9 cellular contexts compared by ENCODE assay signal in the genomic region with DNA sequence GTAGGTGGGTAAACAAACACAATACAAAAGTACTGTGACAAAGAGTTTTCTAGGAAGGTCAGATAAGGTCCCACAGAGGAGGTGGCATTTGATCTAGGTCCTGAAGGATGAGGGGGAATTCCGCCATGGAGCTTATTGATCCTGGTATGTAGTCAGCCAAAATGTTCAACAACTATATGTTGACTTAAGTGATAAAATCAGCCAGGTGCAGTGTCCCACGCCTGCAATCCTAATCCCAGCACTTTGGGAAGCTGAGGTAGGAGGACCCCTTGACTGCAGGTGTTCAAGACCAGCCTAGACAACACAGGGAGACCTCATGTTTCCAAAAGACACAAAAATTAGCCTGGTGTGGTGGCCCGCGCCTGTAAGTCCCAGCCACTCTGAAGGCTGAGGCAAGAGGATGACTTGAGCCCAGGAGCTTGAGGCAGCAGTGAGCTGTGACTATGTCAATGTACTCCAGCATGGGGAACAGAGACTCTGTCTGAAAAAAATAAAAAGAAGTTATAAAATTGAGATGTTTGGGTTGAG. TPM values are rescaled to one million over a fixed set of nuclear protein-coding genes. Genes with fewer than 3 reads are reported as not detected.
DNase-seq lines count a peak whose midpoint lies in the region; ATAC-seq, FAIRE-seq and TF ChIP-seq lines count a peak whose summit lies in the region.
"Had no signal": no experiment of that assay in that cellular context is flagged by ENCODE, and none has a peak within 500 bp of the region (broad histone marks: within the 10 kb centered on the region; RNA-seq: fewer than 3 reads in every experiment).

No MANE protein-coding gene starts in this region.

- no peak overlapping the region for H3K27ac Mint-ChIP-seq in astrocyte (ENCODE audit: unreplicated experiment)

- H3K4me3 ChIP-seq in left ventricle myocardium inferior (no peak overlapping the region), astrocyte (ENCODE audit: insufficient read depth, low read depth, low read length) (no peak overlapping the region), vagina (no peak overlapping the region)

- H3K9ac ChIP-seq in astrocyte (ENCODE audit: low read length): no peak overlapping the region

- H3K9me3 ChIP-seq in left ventricle myocardium inferior (replicated peaks) (no peaks in the 10 kb centered on the region), astrocyte (ENCODE audit: insufficient read depth, low read depth, low read length) (no peaks in the 10 kb centered on the region), vagina (no peaks in the 10 kb centered on the region)

- no peaks in the 10 kb centered on the region for H3K79me2 ChIP-seq in astrocyte (ENCODE audit: insufficient read depth, low read length)

- H3K4me2 ChIP-seq in astrocyte (ENCODE audit: low read length): peak overlapping the region; percentile 78

- no peaks in the 10 kb centered on the region for H3K27me3 Mint-ChIP-seq in astrocyte (ENCODE audit: low read depth, unreplicated experiment)
- H3K27me3 Mint-ChIP-seq: activated naive CD8-positive, alpha-beta T cell had no signal

- no peak for FAIRE-seq in astrocyte (lab: Jason Lieb, UNC)

- H3K36me3 Mint-ChIP-seq in astrocyte (ENCODE audit: low read depth, unreplicated experiment): no peaks in the 10 kb centered on the region
- H3K36me3 Mint-ChIP-seq: activated naive CD8-positive, alpha-beta T cell had no signal

- H3K9me3 Mint-ChIP-seq in astrocyte (ENCODE audit: unreplicated experiment): no peaks in the 10 kb centered on the region

- no peak for TF ChIP-seq POLR2A in vagina (IDR thresholded peaks at IDR 0.05)

- no peak overlapping the region for H2AFZ ChIP-seq in astrocyte (ENCODE audit: low read depth, low read length)

- ATAC-seq in Right ventricle myocardium superior (ENCODE audit: poor library complexity) (peak; percentile 35), HG03025 (IDR thresholded peaks at IDR 0.05; ENCODE audit: low FRiP score, unreplicated experiment) (peak; percentile 14)

- H3K4me1 ChIP-seq in left ventricle myocardium inferior (peaks cover 20% of the 10 kb centered on the region), astrocyte (ENCODE audit: insufficient read depth, low read length) (peaks cover 3% of the 10 kb centered on the region), vagina (no peaks in the 10 kb centered on the region)

- H3K4me3 Mint-ChIP-seq in astrocyte (ENCODE audit: unreplicated experiment): no peak overlapping the region
- H3K4me3 Mint-ChIP-seq: activated naive CD8-positive, alpha-beta T cell had no signal

- H3K27ac ChIP-seq in left ventricle myocardium inferior (replicated peaks): no peak overlapping the region
- H3K27ac ChIP-seq in astrocyte (ENCODE audit: low read depth, low read length): no peak overlapping the region
- peak overlapping the region; percentile 19 for H3K27ac ChIP-seq in vagina

- intact Hi-C loops in Right ventricle myocardium superior (cut with DNase I) (loop anchor here (5.0 to 10.0 kb wide), 3 partner anchors 54 to 284 kb away; a partner anchor contains a TSS), left ventricle myocardium inferior (cut with micrococcal nuclease) (loop anchor here (10.0 kb wide), 1 partner anchor 69 kb away; a partner anchor contains a TSS), vagina (cut with DNase I) (loop anchor here (10.0 kb wide), 1 partner anchor 129 kb away; a partner anchor contains a TSS)

- H3K4me1 Mint-ChIP-seq in astrocyte (ENCODE audit: low read depth, unreplicated experiment): no peaks in the 10 kb centered on the region

- DNase-seq in Right ventricle myocardium superior (no peak), left ventricle myocardium inferior (no peak), astrocyte (ENCODE audit: low read depth) (no peak), vagina (ENCODE audit: extremely low spot score in 2 of 2) (no peak), mesenteric fat pad (ENCODE audit: low spot score) (no peak), Kasumi-1 (lab: John Stamatoyannopoulos, UW) (no peak), occipital lobe (lab: John Stamatoyannopoulos, UW) (no peak)

- H3K36me3 ChIP-seq in left ventricle myocardium inferior: no peaks in the 10 kb centered on the region
- no peaks in the 10 kb centered on the region for H3K36me3 ChIP-seq in astrocyte (ENCODE audit: insufficient read depth, low read length)
- H3K36me3 ChIP-seq in vagina: no peaks in the 10 kb centered on the region

- H4K20me1 ChIP-seq in astrocyte (ENCODE audit: insufficient read depth, low read length): no peaks in the 10 kb centered on the region

- TF ChIP-seq CTCF in left ventricle myocardium inferior (IDR thresholded peaks at IDR 0.05; ENCODE audit: borderline replicate concordance) (no peak), astrocyte (IDR thresholded peaks at IDR 0.05; ENCODE audit: insufficient read depth, low read depth, low read length) (no peak), vagina (IDR thresholded peaks at IDR 0.05) (no peak)

- H3K27me3 ChIP-seq in left ventricle myocardium inferior (ENCODE audit: low read depth) (no peaks in the 10 kb centered on the region), astrocyte (ENCODE audit: insufficient read depth, low read length) (no peaks in the 10 kb centered on the region), vagina (no peaks in the 10 kb centered on the region)

RNA-seq across cellular contexts. Expression of a gene that starts 46.4 kb away (rescaled TPM):
- total RNA-seq in Right ventricle myocardium superior (65.5 TPM), left ventricle myocardium inferior (131 TPM), astrocyte (13.1 and 14.4 TPM in 2 replicates), vagina (367 TPM), mesenteric fat pad (1,711 TPM), occipital lobe (17.2 TPM)

RNA-seq across cellular contexts. Expression of a gene that starts 56.8 kb away (rescaled TPM):
- total RNA-seq in Right ventricle myocardium superior: 20.8 TPM
- total RNA-seq in left ventricle myocardium inferior: 20.8 TPM
- 19.6 and 20.4 TPM in 2 replicates for total RNA-seq in astrocyte
- 92.3 TPM for total RNA-seq in vagina
- total RNA-seq in mesenteric fat pad: 62.7 TPM
- total RNA-seq in occipital lobe: 118 TPM
